16 cellular contexts compared by ENCODE assay signal in genomic region chr3:58531956-58532355, GRCh38. TPM values are rescaled to one million over a fixed set of nuclear protein-coding genes. Genes with fewer than 3 reads are reported as not detected.
DNase-seq lines count a peak whose midpoint lies in the region; ATAC-seq and TF ChIP-seq lines count a peak whose summit lies in the region.
"Had no signal": no experiment of that assay in that cellular context is flagged by ENCODE, and none has a peak within 500 bp of the region (broad histone marks: within the 10 kb centered on the region; RNA-seq: fewer than 3 reads in every experiment).

No MANE protein-coding gene starts in this region.

- H3K36me3 Mint-ChIP-seq in endodermal cell (ENCODE audit: low read depth), result peaks cover under 1% of the 10 kb centered on the region
- H3K36me3 Mint-ChIP-seq: activated naive CD8-positive, alpha-beta T cell treated with anti-CD3 and anti-CD28 coated beads, Interleukin-2, amount 10 ng/mL, durations not matched to agents 7 days and 5 days; natural killer cell treated with Interleukin-12 subunit alpha and Interleukin-12 subunit beta and Interleukin-15 and Interleukin-18, amount 100 ng/mL, for 72 hours had no signal

- DNase-seq in GM10266 (ENCODE audit: extremely low spot score) (no peak), NCI-H69 (lab: John Stamatoyannopoulos, UW) (peak; percentile 45), endodermal cell (no peak), HUDEP-2 (lab: John Stamatoyannopoulos, UW; ENCODE audit: unreplicated experiment in 76 of 76) (no peak), upper lobe of right lung (no peak), NCI-H2081 (lab: John Stamatoyannopoulos, UW) (no peak)
- DNase-seq: activated naive CD8-positive, alpha-beta T cell treated with anti-CD3 and anti-CD28 coated beads, Interleukin-2, amount 10 ng/mL, durations not matched to agents 7 days and 5 days; DMS79; NCI-H1436 treated with DMSO at 0.1 percent for 48 hours had no signal

- ATAC-seq in HG03439 (IDR thresholded peaks at IDR 0.05; ENCODE audit: unreplicated experiment), result no peak
- ATAC-seq in upper lobe of right lung, result no peak

- no peak overlapping the region for H3K4me3 ChIP-seq in BLaER1 treated with 17β-estradiol and CSF1 and Interleukin-3, amounts not matched to agents 10 nM and 100 nM
- H3K4me3 ChIP-seq in endodermal cell (ENCODE audit: low read length) (no peak overlapping the region), upper lobe of right lung (no peak overlapping the region)
- H3K4me3 ChIP-seq: dorsolateral prefrontal cortex, thoracic aorta had no signal

- H3K9ac ChIP-seq in BLaER1 treated with 17β-estradiol and CSF1 and Interleukin-3, amounts not matched to agents 10 nM and 100 nM, result no peak overlapping the region
- H3K9ac ChIP-seq in endodermal cell (ENCODE audit: extremely low read depth, low read length, poor library complexity, severe bottlenecking), result no peak overlapping the region

- no peaks in the 10 kb centered on the region for H3K27me3 ChIP-seq in BLaER1 treated with 17β-estradiol and CSF1 and Interleukin-3, amounts not matched to agents 10 nM and 100 nM
- H3K27me3 ChIP-seq in endodermal cell (ENCODE audit: control insufficient read depth, insufficient read depth, low read length, poor library complexity, severe bottlenecking), result no peaks in the 10 kb centered on the region
- no peaks in the 10 kb centered on the region for H3K27me3 ChIP-seq in upper lobe of right lung
- H3K27me3 ChIP-seq: dorsolateral prefrontal cortex had no signal

- peaks cover 12% of the 10 kb centered on the region for H3K27me3 Mint-ChIP-seq in endodermal cell (ENCODE audit: insufficient read depth)
- H3K27me3 Mint-ChIP-seq: activated naive CD8-positive, alpha-beta T cell treated with anti-CD3 and anti-CD28 coated beads, Interleukin-2, amount 10 ng/mL, durations not matched to agents 7 days and 5 days had no signal

- H3K4me1 ChIP-seq in BLaER1 treated with 17β-estradiol and CSF1 and Interleukin-3, amounts not matched to agents 10 nM and 100 nM, result peaks cover 14 to 43% (median 32%) of the 10 kb centered on the region in 10 experiments
- H3K4me1 ChIP-seq in endodermal cell (ENCODE audit: control insufficient read depth, insufficient read depth, low read length) (peaks cover 20% of the 10 kb centered on the region), upper lobe of right lung (peaks cover 13% of the 10 kb centered on the region)

- intact Hi-C loops in upper lobe of right lung (cut with DNase I), result no loop called here

- 73 to 100% methylated on average over 1 to 2 of the region's 2 CpGs for WGBS in endodermal cell (ENCODE audit: insufficient coverage in 1 of 2, insufficient read length in 1 of 2), 2 experiments

- H3K27ac Mint-ChIP-seq in endodermal cell, result no peak overlapping the region
- H3K27ac Mint-ChIP-seq: activated naive CD8-positive, alpha-beta T cell treated with anti-CD3 and anti-CD28 coated beads, Interleukin-2, amount 10 ng/mL, durations not matched to agents 7 days and 5 days; natural killer cell treated with Interleukin-12 subunit alpha and Interleukin-12 subunit beta and Interleukin-15 and Interleukin-18, amount 100 ng/mL, for 72 hours had no signal

- H4K20me1 ChIP-seq in BLaER1 treated with 17β-estradiol and CSF1 and Interleukin-3, amounts not matched to agents 10 nM and 100 nM, result no peaks in the 10 kb centered on the region

- TF ChIP-seq CTCF in GM10266 (IDR thresholded peaks at IDR 0.05; ENCODE audit: control insufficient read depth, insufficient read depth, low read depth, missing control alignments), result peak; percentile 10
- peak; percentile 21 for TF ChIP-seq CTCF in endodermal cell (conservative IDR thresholded peaks at IDR 0.05)
- no peak for TF ChIP-seq CTCF in upper lobe of right lung (IDR thresholded peaks at IDR 0.05)

- peak overlapping the region in 8 of 11 experiments; percentile 30 to 76 (median 65); a peak in 14 of 22 replicates for H3K4me2 ChIP-seq in BLaER1 treated with 17β-estradiol and CSF1 and Interleukin-3, amounts not matched to agents 10 nM and 100 nM

- H3K27ac ChIP-seq in BLaER1 treated with 17β-estradiol and CSF1 and Interleukin-3, amounts not matched to agents 10 nM and 100 nM, result no peak overlapping the region
- no peak overlapping the region for H3K27ac ChIP-seq in endodermal cell (ENCODE audit: low read depth, low read length)
- H3K27ac ChIP-seq in upper lobe of right lung, result no peak overlapping the region
- H3K27ac ChIP-seq: dorsolateral prefrontal cortex, thoracic aorta had no signal

- H3K9me3 ChIP-seq in BLaER1 treated with 17β-estradiol and CSF1 and Interleukin-3, amounts not matched to agents 10 nM and 100 nM (replicated peaks in 1 of 11), result no peaks in the 10 kb centered on the region
- no peaks in the 10 kb centered on the region for H3K9me3 ChIP-seq in endodermal cell (ENCODE audit: control insufficient read depth, low read length)
- no peaks in the 10 kb centered on the region for H3K9me3 ChIP-seq in upper lobe of right lung
- H3K9me3 ChIP-seq: thoracic aorta had no signal

- peaks cover 29% of the 10 kb centered on the region for H3K4me1 Mint-ChIP-seq in endodermal cell

- H3K9me3 Mint-ChIP-seq in endodermal cell, result peaks cover under 1% of the 10 kb centered on the region
- H3K9me3 Mint-ChIP-seq: activated naive CD8-positive, alpha-beta T cell treated with anti-CD3 and anti-CD28 coated beads, Interleukin-2, amount 10 ng/mL, durations not matched to agents 7 days and 5 days; natural killer cell treated with Interleukin-12 subunit alpha and Interleukin-12 subunit beta and Interleukin-15 and Interleukin-18, amount 100 ng/mL, for 72 hours had no signal

- no peak overlapping the region for H3K4me3 Mint-ChIP-seq in endodermal cell
- H3K4me3 Mint-ChIP-seq: activated naive CD8-positive, alpha-beta T cell treated with anti-CD3 and anti-CD28 coated beads, Interleukin-2, amount 10 ng/mL, durations not matched to agents 7 days and 5 days; natural killer cell treated with Interleukin-12 subunit alpha and Interleukin-12 subunit beta and Interleukin-15 and Interleukin-18, amount 100 ng/mL, for 72 hours had no signal

- no peaks in the 10 kb centered on the region for H3K36me3 ChIP-seq in BLaER1 treated with 17β-estradiol and CSF1 and Interleukin-3, amounts not matched to agents 10 nM and 100 nM
- H3K36me3 ChIP-seq in endodermal cell (ENCODE audit: control insufficient read depth, insufficient read depth, low read length) (no peaks in the 10 kb centered on the region), upper lobe of right lung (no peaks in the 10 kb centered on the region)

RNA-seq across cellular contexts. Expression of gene ACOX2, which starts 5.0 kb away (rescaled TPM):
- total RNA-seq in endodermal cell (1 to 10 TPM; 6.6 to 9.8 TPM), upper lobe of right lung (20.1 TPM)
- 6.2 TPM for polyA plus RNA-seq in endodermal cell (2013, experiment 1 of 2)
- polyA plus RNA-seq in endodermal cell (2013, experiment 2 of 2), result 6.3 TPM
- total RNA-seq: activated CD8-positive, alpha-beta memory T cell treated with anti-CD3 and anti-CD28 coated beads for 36 hours; activated naive CD8-positive, alpha-beta T cell treated with anti-CD3 and anti-CD28 coated beads, Interleukin-2, amount 10 ng/mL, durations not matched to agents 7 days and 5 days; HT-29; natural killer cell treated with Interleukin-12 subunit alpha and Interleukin-12 subunit beta and Interleukin-15 and Interleukin-18, amount 100 ng/mL, for 72 hours had no signal

RNA-seq across cellular contexts. Expression of gene KCTD6, which starts 40.1 kb away (rescaled TPM):
- total RNA-seq in endodermal cell, result 10 to 100 TPM; 17.9 to 20.4 TPM
- polyA plus RNA-seq in endodermal cell (2013, experiment 1 of 2), result 32.2 TPM
- polyA plus RNA-seq in endodermal cell (2013, experiment 2 of 2), result 30.6 TPM
- total RNA-seq in upper lobe of right lung, result 8.2 TPM

RNA-seq across cellular contexts. Expression of gene FAM107A, which starts 45.2 kb away (rescaled TPM):
- total RNA-seq in endodermal cell (not detected), upper lobe of right lung (91.5 TPM)
- polyA plus RNA-seq in endodermal cell (2013, experiment 1 of 2), result 2.4 TPM
- polyA plus RNA-seq in endodermal cell (2013, experiment 2 of 2), result 2.2 TPM
- total RNA-seq: activated CD8-positive, alpha-beta memory T cell treated with anti-CD3 and anti-CD28 coated beads for 36 hours; activated naive CD8-positive, alpha-beta T cell treated with anti-CD3 and anti-CD28 coated beads, Interleukin-2, amount 10 ng/mL, durations not matched to agents 7 days and 5 days; natural killer cell treated with Interleukin-12 subunit alpha and Interleukin-12 subunit beta and Interleukin-15 and Interleukin-18, amount 100 ng/mL, for 72 hours had no signal

Comparison
In these comparisons a context has a peak if more than half of its experiments do, and no peak if none do; other contexts are left out.
1. RNA of gene FAM107A, which starts 45.2 kb away (total RNA-seq): 91.5 TPM in upper lobe of right lung (single experiment); not detected in endodermal cell; every median in the first group is over 10 times any median in the second.